ENCODE assay signal across 1 cellular context in genomic region chr20:45963059-45964011, GRCh38.
TF ChIP-seq lines count a peak whose summit lies in the region.

No MANE protein-coding gene starts in this region.

TF ChIP-seq in HepG2, 621 proteins besides CTCF, POLR2A, EP300 and RAD21 (continued from another document and continues in another):
- TF ChIP-seq ZFP36L2 (CRISPR knock-in tag; IDR thresholded peaks at IDR 0.05) (0 out of 2 replicates have a peak, but pooled peaks have one; percentile 61), THRA (CRISPR knock-in tag; IDR thresholded peaks at IDR 0.05; ENCODE audit: borderline replicate concordance) (0 out of 2 replicates have a peak, but pooled peaks have one; percentile 56), ZNF335 (CRISPR knock-in tag; IDR thresholded peaks at IDR 0.05) (0 out of 2 replicates have a peak, but pooled peaks have one; percentile 36), CEBPG (CRISPR knock-in tag; IDR thresholded peaks at IDR 0.05) (0 out of 2 replicates have a peak, but pooled peaks have one; percentile 10), PHF20 (CRISPR knock-in tag; IDR thresholded peaks at IDR 0.05) (no peak), BHLHE40 (IDR thresholded peaks at IDR 0.05; ENCODE audit: low read length) (no peak), AHDC1 (CRISPR knock-in tag; IDR thresholded peaks at IDR 0.05; ENCODE audit: borderline replicate concordance) (no peak), ZNF556 (CRISPR knock-in tag; IDR thresholded peaks at IDR 0.05; ENCODE audit: borderline replicate concordance) (0 out of 2 replicates have a peak, but pooled peaks have one; percentile 43), ZNF609 (CRISPR knock-in tag; IDR thresholded peaks at IDR 0.05; ENCODE audit: borderline replicate concordance) (peak; percentile 51; the same call in 1 of the 2 replicates), ZBTB20 (CRISPR knock-in tag; IDR thresholded peaks at IDR 0.05; ENCODE audit: borderline replicate concordance, low read depth) (no peak), RFX5 (IDR thresholded peaks at IDR 0.05; ENCODE audit: low read depth, low read length) (0 out of 2 replicates have a peak, but pooled peaks have one; percentile 7), ZNF660 (CRISPR knock-in tag; IDR thresholded peaks at IDR 0.05; ENCODE audit: borderline replicate concordance, low read depth) (no peak), ATF7 (IDR thresholded peaks at IDR 0.05) (no peak), ATF7 (CRISPR knock-in tag; IDR thresholded peaks at IDR 0.05) (0 out of 2 replicates have a peak, but pooled peaks have one; percentile 23), FUBP1 (CRISPR knock-in tag; IDR thresholded peaks at IDR 0.05; ENCODE audit: borderline replicate concordance) (no peak), ZNF383 (CRISPR knock-in tag; IDR thresholded peaks at IDR 0.05; ENCODE audit: borderline replicate concordance) (0 out of 2 replicates have a peak, but pooled peaks have one; percentile 34), HMGXB4 (CRISPR knock-in tag; IDR thresholded peaks at IDR 0.05; ENCODE audit: borderline replicate concordance in 1 of 2, low read depth in 1 of 2) (peak; percentile 35 to 62; a peak in 2 of 4 replicates), ZBTB25 (CRISPR knock-in tag; IDR thresholded peaks at IDR 0.05) (0 out of 2 replicates have a peak, but pooled peaks have one; percentile 31), ERF (CRISPR knock-in tag; IDR thresholded peaks at IDR 0.05) (0 out of 2 replicates have a peak, but pooled peaks have one; percentile 54), RXRB (CRISPR knock-in tag; IDR thresholded peaks at IDR 0.05; ENCODE audit: borderline replicate concordance) (0 out of 2 replicates have a peak, but pooled peaks have one; percentile 26), ZNF691 (CRISPR knock-in tag; IDR thresholded peaks at IDR 0.05; ENCODE audit: borderline replicate concordance, low read depth) (0 out of 2 replicates have a peak, but pooled peaks have one; percentile 68), SMC3 (IDR thresholded peaks at IDR 0.05; ENCODE audit: low read length) (peak; percentile 86), ZNF652 (CRISPR knock-in tag; IDR thresholded peaks at IDR 0.05; ENCODE audit: borderline replicate concordance, low read depth) (no peak), ZNF276 (CRISPR knock-in tag; IDR thresholded peaks at IDR 0.05; ENCODE audit: low read depth) (0 out of 2 replicates have a peak, but pooled peaks have one; percentile 33), XRCC5 (optimal IDR thresholded peaks at IDR 0.05; ENCODE audit: low read length) (peak; percentile 16), ZZZ3 (CRISPR knock-in tag; IDR thresholded peaks at IDR 0.05; ENCODE audit: borderline replicate concordance) (peak; percentile 70; the same call in 1 of the 2 replicates), PTBP1 (IDR thresholded peaks at IDR 0.05; ENCODE audit: low read depth, low read length, poor library complexity, severe bottlenecking) (peak; percentile 69), ZNF772 (CRISPR knock-in tag; IDR thresholded peaks at IDR 0.05) (no peak)
